ENCODE assay signal across 8 cellular contexts in genomic region chr19:39846176-39846677, GRCh38. TPM values are rescaled to one million over a fixed set of nuclear protein-coding genes. Genes with fewer than 3 reads are reported as not detected.
DNase-seq lines count a peak whose midpoint lies in the region; ATAC-seq lines count a peak whose summit lies in the region.

FBL (minus strand) TSS chr19:39846379; CDS start chr19:39846300, 79 bp downstream.

- DNase-seq in DMS 273 (lab: John Stamatoyannopoulos, UW; ENCODE audit: unreplicated experiment), result peak; percentile 98
- DNase-seq in OCI-M1 (lab: John Stamatoyannopoulos, UW), result peak; percentile 98
- peak; percentile 98 for DNase-seq in activated T-cell treated with anti-CD3 and anti-CD28 coated beads for 48 hours (ENCODE audit: low read depth)
- DNase-seq in epithelial cell of prostate (ENCODE audit: low read depth, low spot score), result peak; percentile 40
- peak; percentile 99 for DNase-seq in stimulated activated CD8-positive, alpha-beta memory T cell treated with anti-CD3 and anti-CD28 coated beads, Interleukin-4, amount 100 ng/mL, for 48 hours

- H3K27me3 Mint-ChIP-seq in IgD-negative memory B cell, result no peaks in the 10 kb centered on the region

- peak within 1 kb of the TSS; percentile 89 to 96 (median 94) for H3K4me3 Mint-ChIP-seq in IgD-negative memory B cell

- H3K27ac ChIP-seq in epithelial cell of prostate (peak within 1 kb of the TSS; percentile 58), mucosa of rectum (ENCODE audit: low read depth in 2 of 2, low read length in 2 of 2) (peak within 1 kb of the TSS; percentile 82 to 84)

- H3K27me3 ChIP-seq in mucosa of rectum (ENCODE audit: control insufficient read depth in 2 of 2, insufficient read depth in 2 of 2, low read length in 2 of 2), result no peaks in the 10 kb centered on the region

- ATAC-seq in GM21528 (IDR thresholded peaks at IDR 0.05; ENCODE audit: low FRiP score, unreplicated experiment), result peak; percentile 84

- H3K9ac ChIP-seq in mucosa of rectum (ENCODE audit: low read depth in 1 of 2, low read length in 2 of 2), result peak within 1 kb of the TSS; percentile 69 to 76

- peaks cover 28% of the 10 kb centered on the region in 2 donors for H3K4me1 ChIP-seq in mucosa of rectum (ENCODE audit: control insufficient read depth in 2 of 2, insufficient read depth in 2 of 2, low read length in 2 of 2)

- H3K4me1 Mint-ChIP-seq in IgD-negative memory B cell, result peaks cover 32 to 39% (median 36%) of the 10 kb centered on the region in 3 donors

- peak within 1 kb of the TSS; percentile 83 to 97 (median 93) for H3K27ac Mint-ChIP-seq in IgD-negative memory B cell

- H3K4me3 ChIP-seq in mucosa of rectum (ENCODE audit: low read length in 2 of 2), result peak within 1 kb of the TSS; percentile 82 to 90

- H3K9me3 Mint-ChIP-seq in IgD-negative memory B cell, result no peaks in the 10 kb centered on the region

- H3K36me3 ChIP-seq in mucosa of rectum (ENCODE audit: control insufficient read depth in 2 of 2, insufficient read depth in 2 of 2, low read length in 2 of 2), result no peaks in the 10 kb centered on the region

- H3K9me3 ChIP-seq in mucosa of rectum (ENCODE audit: control insufficient read depth in 2 of 2, low read length in 2 of 2), result no peaks in the 10 kb centered on the region

- peaks cover 2% of the 10 kb centered on the region for H3K36me3 Mint-ChIP-seq in IgD-negative memory B cell

RNA-seq across cellular contexts. Expression of gene FBL, which starts in this region (rescaled TPM):
- polyA plus RNA-seq in IgD-negative memory B cell, result 183 TPM

Comparison
In these comparisons a context has a peak if more than half of its experiments do, and no peak if none do; other contexts are left out.
1. Peak in every context shown above with its lines: DNase-seq, ATAC-seq, H3K4me3 ChIP-seq and H3K27ac ChIP-seq.
2. DNase-seq: peak in every context shown above with its lines; median percentile 99 in stimulated activated CD8-positive, alpha-beta memory T cell treated with anti-CD3 and anti-CD28 coated beads, Interleukin-4, amount 100 ng/mL, for 48 hours; 98 in DMS 273; 98 in OCI-M1; 98 in activated T-cell treated with anti-CD3 and anti-CD28 coated beads for 48 hours; 40 in epithelial cell of prostate.